In genomic region chr3:28099296-28099695, GRCh38 we compare ENCODE assay signal across 26 cellular contexts.
"Had no signal": no experiment of that assay in that cellular context is flagged by ENCODE, and none has a peak within 500 bp of the region (broad histone marks: within the 10 kb centered on the region; RNA-seq: fewer than 3 reads in every experiment).

No MANE protein-coding gene starts in this region.

- H3K4me3 ChIP-seq: pancreas, psoas muscle, skin epidermis, stomach, thoracic aorta, thyroid gland, tibial nerve, upper lobe of left lung, vagina had no signal

- H3K4me1 ChIP-seq: pancreas, psoas muscle, stomach, thyroid gland, tibial nerve, upper lobe of left lung, vagina had no signal

- DNase-seq: naive B cell; naive thymus-derived CD8-positive, alpha-beta T cell; nephron progenitor cell; nucleus accumbens; pancreas; psoas muscle; right cardiac atrium; stimulated activated CD4-positive, alpha-beta T cell treated with anti-CD3 and anti-CD28 coated beads, Interleukin-15, amount 100 ng/mL, for 24 hours; stimulated activated CD4-positive, alpha-beta T cell treated with anti-CD3 and anti-CD28 coated beads, Interleukin-2, amount 100 ng/mL, for 24 hours; stimulated activated CD4-positive, alpha-beta T cell treated with anti-CD3 and anti-CD28 coated beads, Interleukin-2, amount 100 ng/mL, for 48 hours; stimulated activated CD4-positive, alpha-beta T cell treated with anti-CD3 and anti-CD28 coated beads, Interleukin-4, amount 100 ng/mL, for 24 hours; stimulated activated naive B cell treated with anti-CD40 and anti-IgM and Interleukin-4, amounts not matched to agents 10 μg/mL and 1 μg/mL and 100 μg/mL, for 72 hours; stimulated activated naive CD4-positive, alpha-beta T cell treated with Interleukin-2 at 50 U/mL for 16 hours; stomach; thyroid gland; trophoblast cell; upper lobe of left lung had no signal

- H3K27ac ChIP-seq: neutrophil, pancreas, psoas muscle, skin epidermis, stomach, thoracic aorta, thyroid gland, tibial nerve, upper lobe of left lung, vagina had no signal

- H3K36me3 ChIP-seq: neutrophil, pancreas, stomach, thoracic aorta, thyroid gland, tibial nerve, upper lobe of left lung, vagina had no signal

- H3K9me3 ChIP-seq: neutrophil, pancreas, thyroid gland, vagina had no signal

- FAIRE-seq: pancreas, urothelium cell line had no signal

- ATAC-seq: naive thymus-derived CD8-positive, alpha-beta T cell; natural killer cell treated with Interleukin-12 subunit alpha and Interleukin-12 subunit beta and Interleukin-15 and Interleukin-18, amount 100 ng/mL, for 72 hours; pancreas; psoas muscle; right cardiac atrium; sciatic nerve; stimulated activated effector memory CD8-positive, alpha-beta T cell treated with anti-CD3 and anti-CD28 coated beads, Interleukin-12 subunit alpha, Interleukin-12 subunit beta, amount 100 ng/mL, for 72 hours; stimulated activated naive B cell treated with anti-CD40 and anti-IgM and Interleukin-4, amounts not matched to agents 10 μg/mL and 1 μg/mL and 100 μg/mL, for 72 hours had no signal

- H3K27me3 ChIP-seq: neutrophil, pancreas, stomach, thyroid gland, tibial nerve, upper lobe of left lung, vagina had no signal
